ENCODE assay signal across 8 cellular contexts in the genomic region with DNA sequence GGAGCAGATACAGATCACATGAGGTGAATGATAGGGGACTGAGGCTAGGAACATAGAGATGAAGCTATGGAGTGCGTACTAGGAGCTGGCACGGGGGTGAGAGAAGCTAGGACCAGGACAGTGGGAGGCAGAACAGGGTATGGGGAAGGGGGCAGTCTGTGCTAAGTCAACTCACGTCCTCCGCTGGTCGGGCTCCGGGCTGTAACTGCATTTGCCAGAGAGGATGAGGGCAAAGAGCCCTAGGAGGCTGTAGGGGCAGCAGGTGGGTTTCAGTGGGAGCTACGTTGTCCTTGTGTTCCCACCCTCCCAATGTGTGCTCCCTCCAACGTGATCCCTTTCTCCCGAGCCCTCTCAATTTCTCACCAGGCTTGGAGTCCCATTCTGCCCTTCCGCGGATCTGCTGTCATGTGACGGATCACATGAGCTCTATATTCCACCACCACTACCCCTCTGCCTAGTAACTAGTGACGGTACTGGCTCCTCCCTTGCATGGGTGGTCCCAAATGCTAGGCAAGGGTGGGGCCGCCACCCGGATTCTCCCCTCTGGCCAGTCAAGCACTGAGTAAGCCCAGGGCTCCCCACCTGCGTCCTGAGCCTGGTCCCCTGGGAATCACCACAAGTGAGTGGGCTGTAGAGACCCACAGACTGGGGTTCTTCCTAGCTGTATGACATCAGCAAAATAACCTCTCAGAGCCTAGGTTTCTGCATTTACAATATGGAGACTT. TPM values are rescaled to one million over a fixed set of nuclear protein-coding genes. Genes with fewer than 3 reads are reported as not detected.
A peak's percentile ranks its signal among the peaks of the same experiment; 100 is the strongest.
DNase-seq lines count a peak whose midpoint lies in the region; ATAC-seq and TF ChIP-seq lines count a peak whose summit lies in the region.

TSS of gene TPP1 (minus strand) at position 402 of the 725 bp plus-strand sequence. CDS start at position 380, 22 bp downstream.

- no peak within 1 kb of the TSS for H2BK5ac ChIP-seq in H9 (ENCODE audit: insufficient read length, low read length)

- no peak within 1 kb of the TSS for H4K8ac ChIP-seq in H9 (replicated peaks; ENCODE audit: insufficient read length, low read depth, low read length)

- H3K9me3 Mint-ChIP-seq in H9 (no peaks in the 10 kb centered on the region), nephron progenitor cell (no peaks in the 10 kb centered on the region)
- H3K9me3 Mint-ChIP-seq in stimulated activated naive CD8-positive, alpha-beta T cell treated with anti-CD3 and anti-CD28 coated beads, Interleukin-15, amount 100 ng/mL, for 72 hours = no peaks in the 10 kb centered on the region

- H3K79me2 ChIP-seq in H9 (ENCODE audit: insufficient read depth, low read length) = no peaks in the 10 kb centered on the region

- peak; percentile 94 for ATAC-seq in stimulated activated naive CD8-positive, alpha-beta T cell treated with anti-CD3 and anti-CD28 coated beads, Interleukin-15, amount 100 ng/mL, for 72 hours

- peak within 1 kb of the TSS; percentile 93 for H3K4me3 ChIP-seq in fibroblast of the aortic adventitia (ENCODE audit: low read depth, low read length)

- H3K18ac ChIP-seq in H9 (ENCODE audit: insufficient read length, low read depth, low read length) = no peak within 1 kb of the TSS

- H3K27me3 ChIP-seq in H9 (ENCODE audit: insufficient read depth, low read length) = no peaks in the 10 kb centered on the region

- H3K27ac ChIP-seq in H9 (ENCODE audit: insufficient read length, low read depth, low read length) = no peak within 1 kb of the TSS

- no peak within 1 kb of the TSS for H2BK15ac ChIP-seq in H9 (ENCODE audit: low read depth, low read length)

- H3K9ac ChIP-seq in ES-I3 (ENCODE audit: low read depth, low read length) (peak within 1 kb of the TSS; percentile 74), H9 (ENCODE audit: extremely low read depth, insufficient read length, low read length) (peak within 1 kb of the TSS; percentile 81)

- H3K56ac ChIP-seq in H9 (ENCODE audit: insufficient read length, low read depth, low read length) = no peak within 1 kb of the TSS

- peaks cover 3 to 20% (median 10%) of the 10 kb centered on the region in 3 experiments; a peak in 6 of 7 replicates for H3K36me3 Mint-ChIP-seq in H9 (ENCODE audit: insufficient read depth in 1 of 3, low read depth in 3 of 3)
- H3K36me3 Mint-ChIP-seq in nephron progenitor cell (ENCODE audit: low read depth) = peaks cover 18% of the 10 kb centered on the region

- H3K79me1 ChIP-seq in H9 (ENCODE audit: insufficient read depth, low read depth, low read length, poor library complexity, severe bottlenecking) = no peaks in the 10 kb centered on the region

- H2AFZ ChIP-seq in H9 (ENCODE audit: low read length) = no peak within 1 kb of the TSS

- H3K14ac ChIP-seq in H9 (ENCODE audit: insufficient read depth, low read length) = no peak within 1 kb of the TSS

- H3K4me1 ChIP-seq in ES-I3 (ENCODE audit: insufficient read depth, low read length) = peaks cover 10% of the 10 kb centered on the region; the same call in 1 of the 2 replicates
- H3K4me1 ChIP-seq in H9 (ENCODE audit: insufficient read depth, low read length) = no peaks in the 10 kb centered on the region

- no peak within 1 kb of the TSS for H2BK120ac ChIP-seq in H9 (ENCODE audit: low read depth, low read length, poor library complexity, severe bottlenecking)

- H3K4ac ChIP-seq in H9 (ENCODE audit: low read depth, low read length) = no peak within 1 kb of the TSS

- H3K27me3 Mint-ChIP-seq in H9 (ENCODE audit: low read depth) (no peaks in the 10 kb centered on the region), nephron progenitor cell (ENCODE audit: low read depth, poor library complexity) (no peaks in the 10 kb centered on the region)
- H3K27me3 Mint-ChIP-seq in stimulated activated naive CD8-positive, alpha-beta T cell treated with anti-CD3 and anti-CD28 coated beads, Interleukin-15, amount 100 ng/mL, for 72 hours = no peaks in the 10 kb centered on the region

- H3K4me1 Mint-ChIP-seq in H9 = no peaks in the 10 kb centered on the region; a peak in 2 of 4 replicates
- peaks cover 4% of the 10 kb centered on the region for H3K4me1 Mint-ChIP-seq in nephron progenitor cell
- no peaks in the 10 kb centered on the region for H3K4me1 Mint-ChIP-seq in stimulated activated naive CD8-positive, alpha-beta T cell treated with anti-CD3 and anti-CD28 coated beads, Interleukin-15, amount 100 ng/mL, for 72 hours

- DNase-seq in H9 (peak; percentile 94), M059J (ENCODE audit: low read depth) (peak; percentile 94), fibroblast of the aortic adventitia (ENCODE audit: low read depth) (peak; percentile 97), nephron progenitor cell (peak; percentile 88)
- DNase-seq in activated T-helper 9 cell treated with anti-CD3 and anti-CD28 coated beads, Interleukin-2, amount 50 U/mL, for 16 hours (ENCODE audit: low read depth) = peak; percentile 79
- DNase-seq in stimulated activated naive CD8-positive, alpha-beta T cell treated with anti-CD3 and anti-CD28 coated beads, Interleukin-15, amount 100 ng/mL, for 72 hours = peak; percentile 85 to 88

- H2BK12ac ChIP-seq in H9 (ENCODE audit: insufficient read length, low read depth, low read length) = no peak within 1 kb of the TSS

- H3K23me2 ChIP-seq in H9 (ENCODE audit: insufficient read length, low read depth, low read length, poor library complexity, severe bottlenecking) = peaks cover 8% of the 10 kb centered on the region

- H3K36me3 ChIP-seq in ES-I3 (ENCODE audit: insufficient read depth, low read length) = no peaks in the 10 kb centered on the region

- no peaks in the 10 kb centered on the region for H4K20me1 ChIP-seq in H9 (ENCODE audit: control insufficient read depth, insufficient read depth, insufficient read length)

- H2BK20ac ChIP-seq in H9 (ENCODE audit: low read depth, low read length, poor library complexity, severe bottlenecking) = no peak within 1 kb of the TSS

- H4K5ac ChIP-seq in H9 (ENCODE audit: insufficient read length, low read depth, low read length) = peak within 1 kb of the TSS; percentile 41

- H3K4me2 ChIP-seq in H9 (ENCODE audit: insufficient read depth, insufficient read length, low read length) = peak within 1 kb of the TSS; percentile 92

- TF ChIP-seq CTCF in H9 (conservative IDR thresholded peaks at IDR 0.05) (no peak), fibroblast of the aortic adventitia (IDR thresholded peaks at IDR 0.05; ENCODE audit: insufficient read depth, low read length) (no peak), nephron progenitor cell (IDR thresholded peaks at IDR 0.05) (no peak)

- H3K27ac Mint-ChIP-seq in H9 (no peak within 1 kb of the TSS), nephron progenitor cell (no peak within 1 kb of the TSS)
- no peak within 1 kb of the TSS for H3K27ac Mint-ChIP-seq in stimulated activated naive CD8-positive, alpha-beta T cell treated with anti-CD3 and anti-CD28 coated beads, Interleukin-15, amount 100 ng/mL, for 72 hours

- no peak within 1 kb of the TSS for H3K23ac ChIP-seq in H9 (ENCODE audit: insufficient read length, low read depth, low read length)

- H3K4me3 Mint-ChIP-seq in H9 = no peak within 1 kb of the TSS
- H3K4me3 Mint-ChIP-seq in nephron progenitor cell = no peak within 1 kb of the TSS
- no peak within 1 kb of the TSS for H3K4me3 Mint-ChIP-seq in stimulated activated naive CD8-positive, alpha-beta T cell treated with anti-CD3 and anti-CD28 coated beads, Interleukin-15, amount 100 ng/mL, for 72 hours

- H3K9me3 ChIP-seq in ES-I3 (ENCODE audit: control insufficient read depth, insufficient read depth, low read length) (no peaks in the 10 kb centered on the region), H9 (ENCODE audit: control insufficient read depth, low read depth, low read length) (no peaks in the 10 kb centered on the region)

- no peak within 1 kb of the TSS for H4K91ac ChIP-seq in H9 (ENCODE audit: insufficient read length, low read depth, low read length)

- TF ChIP-seq POLR2A in Raji (IDR thresholded peaks at IDR 0.05; ENCODE audit: insufficient read depth, low read depth, low read length) = peak; percentile 89

- H3T11ph ChIP-seq in H9 (ENCODE audit: low read length) = no peak within 1 kb of the TSS

- no CpG with 5 or more reads among the region's 16 CpGs for WGBS in H9 (ENCODE audit: extremely low coverage, insufficient read length, low lambda C conversion rate)

- no peak within 1 kb of the TSS for H2AK5ac ChIP-seq in H9 (ENCODE audit: insufficient read length, low read length)

RNA-seq across cellular contexts. Expression of gene TPP1, which starts in this region (rescaled TPM):
- total RNA-seq in H9 (2021) (37.2 and 37.5 TPM in 2 replicates), fibroblast of the aortic adventitia (ENCODE audit: low replicate concordance) (49.3 and 60.2 TPM in 2 replicates)
- 57.4 and 94.6 TPM in 2 replicates for total RNA-seq in M059J (2014; rRNA removed; shearing (Covaris generic))
